ENCODE assay signal across 1 cellular context in the genomic region with DNA sequence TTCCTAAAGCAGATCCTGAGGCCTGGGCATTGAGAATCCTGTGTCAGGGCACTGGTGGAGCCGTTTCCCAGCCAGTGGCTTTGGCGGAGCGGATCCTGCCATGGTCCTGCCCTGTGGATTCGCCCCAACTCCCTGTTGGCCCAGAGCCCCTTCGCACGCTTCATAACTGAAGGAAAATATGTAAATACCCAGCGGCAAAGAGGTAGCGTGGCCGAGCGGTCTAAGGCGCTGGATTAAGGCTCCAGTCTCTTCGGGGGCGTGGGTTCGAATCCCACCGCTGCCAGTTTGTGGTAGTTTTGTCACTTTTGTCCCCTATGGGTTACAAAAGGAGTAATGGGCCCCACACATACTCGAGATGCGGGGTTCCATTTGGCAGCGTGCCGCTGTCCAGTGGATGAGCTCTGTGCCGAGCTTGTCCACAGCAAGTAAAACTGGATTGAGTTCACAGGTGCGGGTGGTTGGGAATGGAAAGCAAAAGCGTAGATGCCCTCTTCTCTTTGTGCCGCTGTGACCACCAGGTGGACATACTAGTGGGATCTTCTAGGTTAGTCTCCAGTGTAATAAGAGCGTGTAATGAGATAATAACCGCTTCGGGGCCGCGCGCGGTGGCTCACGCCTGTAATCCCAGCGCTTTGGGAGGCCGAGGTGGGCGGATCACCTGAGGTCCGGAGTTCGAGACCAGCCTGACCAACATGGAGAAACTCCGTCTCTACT.
A peak's percentile ranks its signal among the peaks of the same experiment; 100 is the strongest.
TF ChIP-seq lines count a peak whose summit lies in the region.

No MANE protein-coding gene starts in this region.

TF ChIP-seq in K562, 482 proteins besides CTCF, POLR2A, EP300 and RAD21 (continued from another document and continues in another):
- TF ChIP-seq TAL1 (IDR thresholded peaks at IDR 0.05), result no peak; the same call in 1 of the 2 replicates
- 0 out of 2 replicates have a peak, but pooled peaks have one; percentile 26 for TF ChIP-seq GTF2A2 (tag; IDR thresholded peaks at IDR 0.05)
- TF ChIP-seq LEF1 (IDR thresholded peaks at IDR 0.05), result no peak
- TF ChIP-seq RBM14 (IDR thresholded peaks at IDR 0.05; ENCODE audit: borderline replicate concordance, insufficient read depth, low read depth, low read length), result no peak
- TF ChIP-seq ZKSCAN8 (CRISPR knock-in tag; IDR thresholded peaks at IDR 0.05), result 0 out of 2 replicates have a peak, but pooled peaks have one; percentile 61
- TF ChIP-seq HNRNPLL (IDR thresholded peaks at IDR 0.05; ENCODE audit: low read depth, low read length, poor library complexity, severe bottlenecking), result no peak
- TF ChIP-seq ZFP36 (IDR thresholded peaks at IDR 0.05; ENCODE audit: low read depth, low read length, partially characterized antibody), result no peak
- TF ChIP-seq MAZ (CRISPR knock-in tag; conservative IDR thresholded peaks at IDR 0.05 in 1 of 2, IDR thresholded peaks at IDR 0.05 in 1 of 2), result peak in 1 of 2 experiments; percentile 64; a peak in 2 of 4 replicates
- no peak for TF ChIP-seq PHB2 (IDR thresholded peaks at IDR 0.05; ENCODE audit: low read depth)
- TF ChIP-seq, protein P1, sequence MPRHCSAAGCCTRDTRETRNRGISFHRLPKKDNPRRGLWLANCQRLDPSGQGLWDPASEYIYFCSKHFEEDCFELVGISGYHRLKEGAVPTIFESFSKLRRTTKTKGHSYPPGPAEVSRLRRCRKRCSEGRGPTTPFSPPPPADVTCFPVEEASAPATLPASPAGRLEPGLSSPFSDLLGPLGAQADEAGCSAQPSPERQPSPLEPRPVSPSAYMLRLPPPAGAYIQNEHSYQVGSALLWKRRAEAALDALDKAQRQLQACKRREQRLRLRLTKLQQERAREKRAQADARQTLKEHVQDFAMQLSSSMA (CRISPR knock-in tag; IDR thresholded peaks at IDR 0.05), result no peak
- TF ChIP-seq, protein P2, sequence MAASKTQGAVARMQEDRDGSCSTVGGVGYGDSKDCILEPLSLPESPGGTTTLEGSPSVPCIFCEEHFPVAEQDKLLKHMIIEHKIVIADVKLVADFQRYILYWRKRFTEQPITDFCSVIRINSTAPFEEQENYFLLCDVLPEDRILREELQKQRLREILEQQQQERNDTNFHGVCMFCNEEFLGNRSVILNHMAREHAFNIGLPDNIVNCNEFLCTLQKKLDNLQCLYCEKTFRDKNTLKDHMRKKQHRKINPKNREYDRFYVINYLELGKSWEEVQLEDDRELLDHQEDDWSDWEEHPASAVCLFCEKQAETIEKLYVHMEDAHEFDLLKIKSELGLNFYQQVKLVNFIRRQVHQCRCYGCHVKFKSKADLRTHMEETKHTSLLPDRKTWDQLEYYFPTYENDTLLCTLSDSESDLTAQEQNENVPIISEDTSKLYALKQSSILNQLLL (CRISPR knock-in tag; IDR thresholded peaks at IDR 0.05; ENCODE audit: borderline replicate concordance), result no peak
- TF ChIP-seq ZNF699 (CRISPR knock-in tag; IDR thresholded peaks at IDR 0.05; ENCODE audit: insufficient replicate concordance), result no peak
- TF ChIP-seq GTF2F1 (IDR thresholded peaks at IDR 0.05; ENCODE audit: low read depth, low read length), result no peak; the same call in 1 of the 2 replicates
- TF ChIP-seq HDAC6 (IDR thresholded peaks at IDR 0.05; ENCODE audit: low read depth, low read length), result no peak
- no peak for TF ChIP-seq U2AF2 (optimal IDR thresholded peaks at IDR 0.05; ENCODE audit: low read depth, low read length)
- TF ChIP-seq ZNF444 (CRISPR knock-in tag; IDR thresholded peaks at IDR 0.05), result no peak
- peak; percentile 53 for TF ChIP-seq CHD1 (IDR thresholded peaks at IDR 0.05; ENCODE audit: low read length)
- TF ChIP-seq, protein P3, sequence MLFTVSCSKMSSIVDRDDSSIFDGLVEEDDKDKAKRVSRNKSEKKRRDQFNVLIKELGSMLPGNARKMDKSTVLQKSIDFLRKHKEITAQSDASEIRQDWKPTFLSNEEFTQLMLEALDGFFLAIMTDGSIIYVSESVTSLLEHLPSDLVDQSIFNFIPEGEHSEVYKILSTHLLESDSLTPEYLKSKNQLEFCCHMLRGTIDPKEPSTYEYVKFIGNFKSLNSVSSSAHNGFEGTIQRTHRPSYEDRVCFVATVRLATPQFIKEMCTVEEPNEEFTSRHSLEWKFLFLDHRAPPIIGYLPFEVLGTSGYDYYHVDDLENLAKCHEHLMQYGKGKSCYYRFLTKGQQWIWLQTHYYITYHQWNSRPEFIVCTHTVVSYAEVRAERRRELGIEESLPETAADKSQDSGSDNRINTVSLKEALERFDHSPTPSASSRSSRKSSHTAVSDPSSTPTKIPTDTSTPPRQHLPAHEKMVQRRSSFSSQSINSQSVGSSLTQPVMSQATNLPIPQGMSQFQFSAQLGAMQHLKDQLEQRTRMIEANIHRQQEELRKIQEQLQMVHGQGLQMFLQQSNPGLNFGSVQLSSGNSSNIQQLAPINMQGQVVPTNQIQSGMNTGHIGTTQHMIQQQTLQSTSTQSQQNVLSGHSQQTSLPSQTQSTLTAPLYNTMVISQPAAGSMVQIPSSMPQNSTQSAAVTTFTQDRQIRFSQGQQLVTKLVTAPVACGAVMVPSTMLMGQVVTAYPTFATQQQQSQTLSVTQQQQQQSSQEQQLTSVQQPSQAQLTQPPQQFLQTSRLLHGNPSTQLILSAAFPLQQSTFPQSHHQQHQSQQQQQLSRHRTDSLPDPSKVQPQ (CRISPR knock-in tag; IDR thresholded peaks at IDR 0.05; ENCODE audit: borderline replicate concordance), result no peak
- TF ChIP-seq ZNF197 (CRISPR knock-in tag; IDR thresholded peaks at IDR 0.05; ENCODE audit: low read depth), result no peak
- TF ChIP-seq, protein P4, sequence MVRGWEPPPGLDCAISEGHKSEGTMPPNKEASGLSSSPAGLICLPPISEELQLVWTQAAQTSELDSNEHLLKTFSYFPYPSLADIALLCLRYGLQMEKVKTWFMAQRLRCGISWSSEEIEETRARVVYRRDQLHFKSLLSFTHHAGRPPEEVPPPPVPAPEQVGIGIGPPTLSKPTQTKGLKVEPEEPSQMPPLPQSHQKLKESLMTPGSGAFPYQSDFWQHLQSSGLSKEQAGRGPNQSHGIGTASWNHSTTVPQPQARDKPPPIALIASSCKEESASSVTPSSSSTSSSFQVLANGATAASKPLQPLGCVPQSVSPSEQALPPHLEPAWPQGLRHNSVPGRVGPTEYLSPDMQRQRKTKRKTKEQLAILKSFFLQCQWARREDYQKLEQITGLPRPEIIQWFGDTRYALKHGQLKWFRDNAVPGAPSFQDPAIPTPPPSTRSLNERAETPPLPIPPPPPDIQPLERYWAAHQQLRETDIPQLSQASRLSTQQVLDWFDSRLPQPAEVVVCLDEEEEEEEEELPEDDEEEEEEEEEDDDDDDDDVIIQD (CRISPR knock-in tag; IDR thresholded peaks at IDR 0.05), result no peak
- TF ChIP-seq ZNF184 (CRISPR knock-in tag; IDR thresholded peaks at IDR 0.05), result no peak
- TF ChIP-seq, protein P5, sequence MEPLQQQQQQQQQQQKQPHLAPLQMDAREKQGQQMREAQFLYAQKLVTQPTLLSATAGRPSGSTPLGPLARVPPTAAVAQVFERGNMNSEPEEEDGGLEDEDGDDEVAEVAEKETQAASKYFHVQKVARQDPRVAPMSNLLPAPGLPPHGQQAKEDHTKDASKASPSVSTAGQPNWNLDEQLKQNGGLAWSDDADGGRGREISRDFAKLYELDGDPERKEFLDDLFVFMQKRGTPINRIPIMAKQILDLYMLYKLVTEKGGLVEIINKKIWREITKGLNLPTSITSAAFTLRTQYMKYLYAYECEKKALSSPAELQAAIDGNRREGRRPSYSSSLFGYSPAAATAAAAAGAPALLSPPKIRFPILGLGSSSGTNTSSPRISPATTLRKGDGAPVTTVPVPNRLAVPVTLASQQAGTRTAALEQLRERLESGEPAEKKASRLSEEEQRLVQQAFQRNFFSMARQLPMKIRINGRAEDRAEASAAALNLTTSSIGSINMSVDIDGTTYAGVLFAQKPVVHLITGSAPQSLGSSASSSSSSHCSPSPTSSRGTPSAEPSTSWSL (CRISPR knock-in tag; IDR thresholded peaks at IDR 0.05; ENCODE audit: borderline replicate concordance), result no peak
- TF ChIP-seq HMGXB4 (CRISPR knock-in tag; IDR thresholded peaks at IDR 0.05), result peak; percentile 81
- no peak for TF ChIP-seq NR4A1 (CRISPR knock-in tag; IDR thresholded peaks at IDR 0.05)
- TF ChIP-seq NR4A1 (tag; IDR thresholded peaks at IDR 0.05), result no peak
- TF ChIP-seq, protein P6, sequence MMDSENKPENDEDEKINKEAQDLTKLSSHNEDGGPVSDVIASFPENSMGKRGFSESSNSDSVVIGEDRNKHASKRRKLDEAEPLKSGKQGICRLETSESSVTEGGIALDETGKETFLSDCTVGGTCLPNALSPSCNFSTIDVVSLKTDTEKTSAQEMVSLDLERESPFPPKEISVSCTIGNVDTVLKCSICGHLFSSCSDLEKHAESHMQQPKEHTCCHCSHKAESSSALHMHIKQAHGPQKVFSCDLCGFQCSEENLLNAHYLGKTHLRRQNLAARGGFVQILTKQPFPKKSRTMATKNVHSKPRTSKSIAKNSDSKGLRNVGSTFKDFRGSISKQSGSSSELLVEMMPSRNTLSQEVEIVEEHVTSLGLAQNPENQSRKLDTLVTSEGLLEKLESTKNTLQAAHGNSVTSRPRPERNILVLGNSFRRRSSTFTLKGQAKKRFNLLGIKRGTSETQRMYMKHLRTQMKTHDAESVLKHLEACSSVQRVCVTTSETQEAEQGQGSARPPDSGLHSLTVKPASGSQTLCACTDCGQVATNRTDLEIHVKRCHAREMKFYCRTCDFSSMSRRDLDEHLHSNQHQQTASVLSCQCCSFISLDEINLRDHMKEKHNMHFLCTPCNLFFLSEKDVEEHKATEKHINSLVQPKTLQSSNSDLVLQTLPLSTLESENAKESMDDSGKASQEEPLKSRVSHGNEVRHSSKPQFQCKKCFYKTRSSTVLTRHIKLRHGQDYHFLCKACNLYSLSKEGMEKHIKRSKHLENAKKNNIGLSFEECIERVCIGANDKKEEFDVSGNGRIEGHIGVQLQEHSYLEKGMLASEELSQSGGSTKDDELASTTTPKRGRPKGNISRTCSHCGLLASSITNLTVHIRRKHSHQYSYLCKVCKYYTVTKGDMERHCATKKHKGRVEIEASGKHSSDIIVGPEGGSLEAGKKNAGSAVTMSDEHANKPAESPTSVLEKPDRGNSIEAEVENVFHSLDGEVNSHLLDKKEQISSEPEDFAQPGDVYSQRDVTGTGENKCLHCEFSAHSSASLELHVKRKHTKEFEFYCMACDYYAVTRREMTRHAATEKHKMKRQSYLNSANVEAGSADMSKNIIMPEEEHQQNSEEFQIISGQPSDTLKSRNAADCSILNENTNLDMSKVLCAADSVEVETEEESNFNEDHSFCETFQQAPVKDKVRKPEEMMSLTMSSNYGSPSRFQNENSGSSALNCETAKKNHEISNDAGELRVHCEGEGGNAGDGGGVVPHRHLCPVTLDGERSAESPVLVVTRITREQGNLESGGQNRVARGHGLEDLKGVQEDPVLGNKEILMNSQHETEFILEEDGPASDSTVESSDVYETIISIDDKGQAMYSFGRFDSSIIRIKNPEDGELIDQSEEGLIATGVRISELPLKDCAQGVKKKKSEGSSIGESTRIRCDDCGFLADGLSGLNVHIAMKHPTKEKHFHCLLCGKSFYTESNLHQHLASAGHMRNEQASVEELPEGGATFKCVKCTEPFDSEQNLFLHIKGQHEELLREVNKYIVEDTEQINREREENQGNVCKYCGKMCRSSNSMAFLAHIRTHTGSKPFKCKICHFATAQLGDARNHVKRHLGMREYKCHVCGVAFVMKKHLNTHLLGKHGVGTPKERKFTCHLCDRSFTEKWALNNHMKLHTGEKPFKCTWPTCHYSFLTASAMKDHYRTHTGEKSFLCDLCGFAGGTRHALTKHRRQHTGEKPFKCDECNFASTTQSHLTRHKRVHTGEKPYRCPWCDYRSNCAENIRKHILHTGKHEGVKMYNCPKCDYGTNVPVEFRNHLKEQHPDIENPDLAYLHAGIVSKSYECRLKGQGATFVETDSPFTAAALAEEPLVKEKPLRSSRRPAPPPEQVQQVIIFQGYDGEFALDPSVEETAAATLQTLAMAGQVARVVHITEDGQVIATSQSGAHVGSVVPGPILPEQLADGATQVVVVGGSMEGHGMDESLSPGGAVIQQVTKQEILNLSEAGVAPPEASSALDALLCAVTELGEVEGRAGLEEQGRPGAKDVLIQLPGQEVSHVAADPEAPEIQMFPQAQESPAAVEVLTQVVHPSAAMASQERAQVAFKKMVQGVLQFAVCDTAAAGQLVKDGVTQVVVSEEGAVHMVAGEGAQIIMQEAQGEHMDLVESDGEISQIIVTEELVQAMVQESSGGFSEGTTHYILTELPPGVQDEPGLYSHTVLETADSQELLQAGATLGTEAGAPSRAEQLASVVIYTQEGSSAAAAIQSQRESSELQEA (IDR thresholded peaks at IDR 0.05; ENCODE audit: low read depth), result peak; percentile 74
- no peak for TF ChIP-seq KDM5B (IDR thresholded peaks at IDR 0.05; ENCODE audit: insufficient replicate concordance, low read depth, low read length)
- TF ChIP-seq CUX1 (CRISPR knock-in tag; IDR thresholded peaks at IDR 0.05), result no peak
